In the genomic region with DNA sequence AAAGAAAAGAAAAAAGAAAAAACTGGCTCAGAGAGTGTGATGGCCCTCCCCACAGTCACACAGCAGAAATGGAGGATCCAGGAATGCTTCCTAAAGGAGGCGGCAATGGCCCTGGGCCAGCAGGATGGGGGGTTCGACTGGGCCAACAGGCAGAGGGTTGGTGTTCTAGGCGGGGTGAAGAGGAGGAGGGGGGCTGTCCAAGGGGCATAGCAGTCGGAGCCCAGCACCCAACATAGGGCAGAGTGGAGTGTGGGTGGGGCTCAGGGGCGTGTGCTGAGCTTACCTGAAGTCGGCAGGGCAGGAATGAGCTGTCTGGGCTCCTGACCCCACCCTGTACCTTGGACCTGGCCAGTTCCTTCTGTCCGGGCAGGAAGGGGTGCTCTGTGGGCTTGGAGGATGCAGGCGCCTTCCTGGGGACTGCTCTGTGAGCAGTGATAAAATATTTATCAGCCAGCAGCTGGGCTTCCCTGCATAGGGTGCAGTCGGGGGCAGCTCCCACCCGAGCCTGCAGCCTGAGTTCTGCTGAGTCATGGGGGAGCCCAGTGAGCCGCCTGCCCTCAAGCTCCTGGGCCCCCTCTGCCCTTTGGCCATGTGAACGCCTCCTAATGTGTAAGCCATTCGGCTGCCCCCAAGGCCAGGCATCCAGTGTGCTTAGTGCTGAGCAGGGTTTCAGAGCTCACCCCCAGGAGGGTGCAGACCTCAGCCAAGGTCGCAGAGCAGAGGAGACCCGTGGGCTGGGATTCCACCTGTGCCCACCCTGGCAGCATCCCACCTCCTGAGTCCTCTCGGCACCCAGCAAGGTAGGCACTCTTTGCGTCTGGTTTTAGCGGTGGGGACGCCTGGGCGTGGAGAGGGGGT, we compare ENCODE assay signal across 10 cellular contexts. TPM values are rescaled to one million over a fixed set of nuclear protein-coding genes. Genes with fewer than 3 reads are reported as not detected.
DNase-seq lines count a peak whose midpoint lies in the region; ATAC-seq, FAIRE-seq and TF ChIP-seq lines count a peak whose summit lies in the region.
"Had no signal": no experiment of that assay in that cellular context is flagged by ENCODE, and none has a peak within 500 bp of the region (broad histone marks: within the 10 kb centered on the region; RNA-seq: fewer than 3 reads in every experiment).

No MANE protein-coding gene starts in this region.

- TF ChIP-seq POLR2A in gastroesophageal sphincter (IDR thresholded peaks at IDR 0.05) (no peak), sigmoid colon (IDR thresholded peaks at IDR 0.05) (no peak)

- peaks cover 10% of the 10 kb centered on the region for H3K27me3 Mint-ChIP-seq in endothelial cell (ENCODE audit: unreplicated experiment)
- H3K27me3 Mint-ChIP-seq in type B pancreatic cell, result peaks cover 4% of the 10 kb centered on the region

- no peak for DNase-seq in activated CD4-positive, CD25-positive, alpha-beta regulatory T cell (lab: John Stamatoyannopoulos, UW)
- DNase-seq in RCC 7860 (ENCODE audit: low spot score) (peak; percentile 21), sigmoid colon (no peak), endothelial cell (ENCODE audit: low spot score) (no peak), type B pancreatic cell (ENCODE audit: extremely low spot score, unreplicated experiment) (no peak)
- DNase-seq in stimulated activated effector memory CD8-positive, alpha-beta T cell treated with anti-CD3 and anti-CD28 coated beads, Interleukin-12 subunit alpha, Interleukin-12 subunit beta, amount 100 ng/mL, for 72 hours (ENCODE audit: low spot score in 2 of 2), result no peak
- DNase-seq: nucleus accumbens had no signal

- TF ChIP-seq EP300 in gastroesophageal sphincter (IDR thresholded peaks at IDR 0.05) (no peak), sigmoid colon (IDR thresholded peaks at IDR 0.05) (no peak)

- H3K36me3 Mint-ChIP-seq in stimulated activated effector memory CD8-positive, alpha-beta T cell treated with anti-CD3 and anti-CD28 coated beads, Interleukin-12 subunit alpha, Interleukin-12 subunit beta, amount 100 ng/mL, for 72 hours, result peaks cover 5% of the 10 kb centered on the region
- H3K36me3 Mint-ChIP-seq in endothelial cell (ENCODE audit: low read depth, unreplicated experiment), result peaks cover 7% of the 10 kb centered on the region
- H3K36me3 Mint-ChIP-seq in type B pancreatic cell, result no peaks in the 10 kb centered on the region

- H3K9me3 Mint-ChIP-seq in stimulated activated effector memory CD8-positive, alpha-beta T cell treated with anti-CD3 and anti-CD28 coated beads, Interleukin-12 subunit alpha, Interleukin-12 subunit beta, amount 100 ng/mL, for 72 hours, result no peaks in the 10 kb centered on the region
- H3K9me3 Mint-ChIP-seq in endothelial cell (ENCODE audit: unreplicated experiment) (no peaks in the 10 kb centered on the region), type B pancreatic cell (no peaks in the 10 kb centered on the region)

- H3K27me3 ChIP-seq in gastroesophageal sphincter (peaks cover 16% of the 10 kb centered on the region), sigmoid colon (no peaks in the 10 kb centered on the region)

- WGBS in gastroesophageal sphincter (ENCODE audit: low coverage in 1 of 2), 2 donors, result 60 to 79% methylated on average over 2 to 6 of the region's 20 CpGs
- WGBS in sigmoid colon, 2 donors, result 6 to 23% methylated on average over 20 of the region's 20 CpGs

- FAIRE-seq in RCC 7860 (lab: Jason Lieb, UNC), result no peak

- peaks cover 0 to 11% (median 0%) of the 10 kb centered on the region in 3 donors for H3K4me1 ChIP-seq in gastroesophageal sphincter
- no peaks in the 10 kb centered on the region for H3K4me1 ChIP-seq in sigmoid colon

- peak; percentile 12 to 24 for ATAC-seq in activated CD4-positive, CD25-positive, alpha-beta regulatory T cell treated with anti-CD3 and anti-CD28 coated beads, Interleukin-2, amount 50 U/mL, for 24 hours
- peak; percentile 26 for ATAC-seq in gastroesophageal sphincter
- ATAC-seq in stimulated activated effector memory CD8-positive, alpha-beta T cell treated with anti-CD3 and anti-CD28 coated beads, Interleukin-12 subunit alpha, Interleukin-12 subunit beta, amount 100 ng/mL, for 72 hours, result peak; percentile 31

- no peak for TF ChIP-seq CTCF in gastroesophageal sphincter (IDR thresholded peaks at IDR 0.05)
- no peak for TF ChIP-seq CTCF in sigmoid colon (IDR thresholded peaks at IDR 0.05)
- no peak for TF ChIP-seq CTCF in endothelial cell (IDR thresholded peaks at IDR 0.05; ENCODE audit: unreplicated experiment)
- TF ChIP-seq CTCF in type B pancreatic cell (conservative IDR thresholded peaks at IDR 0.05), result no peak

- H3K4me3 Mint-ChIP-seq in stimulated activated effector memory CD8-positive, alpha-beta T cell treated with anti-CD3 and anti-CD28 coated beads, Interleukin-12 subunit alpha, Interleukin-12 subunit beta, amount 100 ng/mL, for 72 hours, result peak overlapping the region; percentile 57
- H3K4me3 Mint-ChIP-seq in endothelial cell (ENCODE audit: unreplicated experiment) (no peak overlapping the region), type B pancreatic cell (no peak overlapping the region)

- H3K36me3 ChIP-seq in gastroesophageal sphincter (no peaks in the 10 kb centered on the region), sigmoid colon (no peaks in the 10 kb centered on the region)

- H3K9me3 ChIP-seq in gastroesophageal sphincter (no peaks in the 10 kb centered on the region), sigmoid colon (no peaks in the 10 kb centered on the region)

- H3K4me3 ChIP-seq in gastroesophageal sphincter (no peak overlapping the region), sigmoid colon (no peak overlapping the region)
- H3K4me3 ChIP-seq: SK-N-MC had no signal

- intact Hi-C loops in sigmoid colon (cut with DNase I), result no loop called here

- H3K27ac ChIP-seq in gastroesophageal sphincter (no peak overlapping the region), sigmoid colon (no peak overlapping the region)
- H3K27ac ChIP-seq: SK-N-MC had no signal

- peak overlapping the region; percentile 50 for H3K27ac Mint-ChIP-seq in stimulated activated effector memory CD8-positive, alpha-beta T cell treated with anti-CD3 and anti-CD28 coated beads, Interleukin-12 subunit alpha, Interleukin-12 subunit beta, amount 100 ng/mL, for 72 hours
- no peak overlapping the region for H3K27ac Mint-ChIP-seq in endothelial cell (ENCODE audit: unreplicated experiment)
- H3K27ac Mint-ChIP-seq in type B pancreatic cell, result no peak overlapping the region

- H3K4me1 Mint-ChIP-seq in stimulated activated effector memory CD8-positive, alpha-beta T cell treated with anti-CD3 and anti-CD28 coated beads, Interleukin-12 subunit alpha, Interleukin-12 subunit beta, amount 100 ng/mL, for 72 hours, result peaks cover 66% of the 10 kb centered on the region
- H3K4me1 Mint-ChIP-seq in endothelial cell (ENCODE audit: unreplicated experiment) (peaks cover 12% of the 10 kb centered on the region), type B pancreatic cell (ENCODE audit: unreplicated experiment) (peaks cover 20% of the 10 kb centered on the region)

RNA-seq across cellular contexts. Expression of a gene that starts 25.3 kb away (rescaled TPM):
- 1 to 10 TPM; 4.2 to 9.8 (median 7.1) TPM for total RNA-seq in gastroesophageal sphincter
- total RNA-seq in sigmoid colon, result 10 to 100 TPM in 2 of 4 donors, 1 to 10 TPM in 2; 7.9 to 13.6 (median 10.6) TPM
- polyA plus RNA-seq in sigmoid colon, result 10 to 100 TPM; 12.7 to 35.6 (median 13.2) TPM
- 40.5 TPM for total RNA-seq in endothelial cell (ENCODE audit: unreplicated experiment)
- total RNA-seq in type B pancreatic cell (ENCODE audit: low replicate concordance), result 21.2 and 30.8 TPM in 2 replicates
